ENCODE assay signal across 25 cellular contexts in the genomic region with DNA sequence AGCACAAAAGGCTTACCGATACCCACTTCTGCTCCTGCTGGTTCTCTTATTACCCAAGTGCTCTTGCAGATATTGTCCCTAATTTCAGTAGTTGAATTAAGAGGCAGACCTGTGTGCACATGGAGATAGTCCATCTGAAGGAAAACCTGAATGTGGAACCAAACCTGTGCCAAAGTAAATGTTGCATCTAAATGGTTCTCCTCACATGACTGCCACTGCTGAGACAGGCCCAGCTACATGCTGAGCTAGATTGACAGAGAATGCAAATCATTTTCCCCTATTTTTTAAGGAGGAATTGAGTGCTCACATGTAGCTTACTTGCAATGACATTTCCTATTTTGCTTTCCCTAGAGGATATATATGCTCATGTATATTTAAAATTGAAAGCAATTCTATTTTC.
A peak's percentile ranks its signal among the peaks of the same experiment; 100 is the strongest.
DNase-seq lines count a peak whose midpoint lies in the region; ATAC-seq and TF ChIP-seq lines count a peak whose summit lies in the region.
"Had no signal": no experiment of that assay in that cellular context is flagged by ENCODE, and none has a peak within 500 bp of the region (broad histone marks: within the 10 kb centered on the region; RNA-seq: fewer than 3 reads in every experiment).

No MANE protein-coding gene starts in this region.

- no peak overlapping the region for H3K4me3 ChIP-seq in neural cell (ENCODE audit: low read length)
- H3K4me3 ChIP-seq: GM12878, K562, PC-9 had no signal

- no peaks in the 10 kb centered on the region for H4K20me1 ChIP-seq in neural cell (ENCODE audit: insufficient read depth)

- no peak overlapping the region for H2AFZ ChIP-seq in neural cell (ENCODE audit: low read depth, low read length)
- H2AFZ ChIP-seq: PC-9 had no signal

- H3K27me3 ChIP-seq in neural cell (ENCODE audit: insufficient read depth, low read depth, low read length): no peaks in the 10 kb centered on the region

- no peak overlapping the region for H3K9ac ChIP-seq in neural cell (ENCODE audit: low read length)
- H3K9ac ChIP-seq: SK-N-SH had no signal

- no peak overlapping the region for H3K4me2 ChIP-seq in neural cell (ENCODE audit: low read length)
- H3K4me2 ChIP-seq: PC-9, SK-N-SH had no signal

- DNase-seq in NCI-H2029 treated with DMSO at 0.1 percent for 48 hours (lab: John Stamatoyannopoulos, UW) (peak; percentile 8), NCI-H2029 (lab: John Stamatoyannopoulos, UW) (no peak), NCI-H1092 treated with DMSO at 0.1 percent for 48 hours (lab: John Stamatoyannopoulos, UW) (peak; percentile 57), NCI-H69 (lab: John Stamatoyannopoulos, UW) (peak; percentile 92)
- DNase-seq: 8988T; CD8-positive, alpha-beta memory T cell; DMS79; HCEC 1CT; MM.1S; NCI-H1048; NCI-H1436 treated with DMSO at 0.1 percent for 48 hours; NCI-H226; NCI-H524 treated with DMSO at 0.1 percent for 48 hours; PC-9; SIG-M5; SK-N-SH; T-helper 2 cell had no signal

- no peaks in the 10 kb centered on the region for H3K9me3 ChIP-seq in neural cell (ENCODE audit: low read length)
- H3K9me3 ChIP-seq: SK-N-SH had no signal

- no peak overlapping the region for H3K27ac ChIP-seq in neural cell (ENCODE audit: low read length)
- H3K27ac ChIP-seq: C4-2B, PC-9, RWPE1 had no signal

- ATAC-seq in GM19395 (IDR thresholded peaks at IDR 0.05; ENCODE audit: unreplicated experiment) (no peak), HG03571 (IDR thresholded peaks at IDR 0.05; ENCODE audit: unreplicated experiment) (no peak)
- no peak for ATAC-seq in activated CD4-positive, CD25-positive, alpha-beta regulatory T cell treated with anti-CD3 and anti-CD28 coated beads, Interleukin-2, amount 50 U/mL, for 24 hours
- ATAC-seq: GM12878, K562 had no signal

- no peak for TF ChIP-seq CTCF in neural cell (IDR thresholded peaks at IDR 0.05; ENCODE audit: poor library complexity, severe bottlenecking)

- no peaks in the 10 kb centered on the region for H3K79me2 ChIP-seq in neural cell (replicated peaks; ENCODE audit: insufficient read depth, low read length)

- no peaks in the 10 kb centered on the region for H3F3A ChIP-seq in neural cell (ENCODE audit: insufficient read depth, low read length, poor library complexity, severe bottlenecking)

- peak; percentile 52 for TF ChIP-seq EP300 in neural cell (conservative IDR thresholded peaks at IDR 0.05; ENCODE audit: poor library complexity, severe bottlenecking)

- TF ChIP-seq RAD21 in neural cell (conservative IDR thresholded peaks at IDR 0.05): no peak

- no peaks in the 10 kb centered on the region for H3K36me3 ChIP-seq in neural cell (ENCODE audit: insufficient read depth, low read length)

- no peaks in the 10 kb centered on the region for H3K9me2 ChIP-seq in neural cell (ENCODE audit: insufficient read depth, low read length)
- H3K9me2 ChIP-seq: SK-N-SH had no signal

TF ChIP-seq in neural cell, 6 proteins besides CTCF, POLR2A, EP300 and RAD21:
- peak; percentile 20 for TF ChIP-seq POLR2AphosphoS5 (IDR thresholded peaks at IDR 0.05)
- TF ChIP-seq, protein P1, sequence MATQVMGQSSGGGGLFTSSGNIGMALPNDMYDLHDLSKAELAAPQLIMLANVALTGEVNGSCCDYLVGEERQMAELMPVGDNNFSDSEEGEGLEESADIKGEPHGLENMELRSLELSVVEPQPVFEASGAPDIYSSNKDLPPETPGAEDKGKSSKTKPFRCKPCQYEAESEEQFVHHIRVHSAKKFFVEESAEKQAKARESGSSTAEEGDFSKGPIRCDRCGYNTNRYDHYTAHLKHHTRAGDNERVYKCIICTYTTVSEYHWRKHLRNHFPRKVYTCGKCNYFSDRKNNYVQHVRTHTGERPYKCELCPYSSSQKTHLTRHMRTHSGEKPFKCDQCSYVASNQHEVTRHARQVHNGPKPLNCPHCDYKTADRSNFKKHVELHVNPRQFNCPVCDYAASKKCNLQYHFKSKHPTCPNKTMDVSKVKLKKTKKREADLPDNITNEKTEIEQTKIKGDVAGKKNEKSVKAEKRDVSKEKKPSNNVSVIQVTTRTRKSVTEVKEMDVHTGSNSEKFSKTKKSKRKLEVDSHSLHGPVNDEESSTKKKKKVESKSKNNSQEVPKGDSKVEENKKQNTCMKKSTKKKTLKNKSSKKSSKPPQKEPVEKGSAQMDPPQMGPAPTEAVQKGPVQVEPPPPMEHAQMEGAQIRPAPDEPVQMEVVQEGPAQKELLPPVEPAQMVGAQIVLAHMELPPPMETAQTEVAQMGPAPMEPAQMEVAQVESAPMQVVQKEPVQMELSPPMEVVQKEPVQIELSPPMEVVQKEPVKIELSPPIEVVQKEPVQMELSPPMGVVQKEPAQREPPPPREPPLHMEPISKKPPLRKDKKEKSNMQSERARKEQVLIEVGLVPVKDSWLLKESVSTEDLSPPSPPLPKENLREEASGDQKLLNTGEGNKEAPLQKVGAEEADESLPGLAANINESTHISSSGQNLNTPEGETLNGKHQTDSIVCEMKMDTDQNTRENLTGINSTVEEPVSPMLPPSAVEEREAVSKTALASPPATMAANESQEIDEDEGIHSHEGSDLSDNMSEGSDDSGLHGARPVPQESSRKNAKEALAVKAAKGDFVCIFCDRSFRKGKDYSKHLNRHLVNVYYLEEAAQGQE (IDR thresholded peaks at IDR 0.05; ENCODE audit: borderline replicate concordance): no peak
